In the genomic region with DNA sequence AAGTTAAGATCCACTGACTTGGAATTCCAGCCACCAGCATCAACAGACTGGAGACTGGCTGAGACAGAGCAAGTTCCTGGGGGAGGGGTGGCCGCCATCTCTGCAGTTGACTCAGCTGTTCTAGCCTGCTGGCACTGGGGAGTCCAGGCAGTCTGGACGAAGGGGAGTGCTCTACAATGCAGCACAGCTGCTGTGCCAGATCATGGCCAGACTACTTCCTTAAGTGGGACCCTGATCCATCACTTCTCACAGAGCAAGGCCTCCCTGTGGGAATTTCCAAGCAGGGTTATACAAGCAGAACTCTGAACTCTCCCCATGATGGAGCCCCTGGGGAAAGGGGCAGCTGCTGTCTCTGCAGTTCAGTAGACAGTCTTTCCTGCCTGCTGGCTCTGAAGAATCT, we compare ENCODE assay signal across 11 cellular contexts. TPM values are rescaled to one million over a fixed set of nuclear protein-coding genes. Genes with fewer than 3 reads are reported as not detected.
DNase-seq lines count a peak whose midpoint lies in the region; ATAC-seq and TF ChIP-seq lines count a peak whose summit lies in the region.
"Had no signal": no experiment of that assay in that cellular context is flagged by ENCODE, and none has a peak within 500 bp of the region (broad histone marks: within the 10 kb centered on the region; RNA-seq: fewer than 3 reads in every experiment).

No MANE protein-coding gene starts in this region.

- H3K4me1 ChIP-seq in ectodermal cell (ENCODE audit: control insufficient read depth, insufficient read depth, low read length) (peaks cover 7% of the 10 kb centered on the region), lower lobe of right lung (no peaks in the 10 kb centered on the region)

- H3K4me3 ChIP-seq in AG04450 (ENCODE audit: low read depth, low read length) (no peak overlapping the region), ectodermal cell (ENCODE audit: insufficient read depth, low read depth, low read length) (no peak overlapping the region), lower lobe of right lung (no peak overlapping the region)
- H3K4me3 ChIP-seq: MG63 had no signal

- H3K9me3 ChIP-seq in AG04450 (ENCODE audit: control insufficient read depth, insufficient read depth, low read length) = no peaks in the 10 kb centered on the region; the same call in 1 of the 2 replicates
- no peaks in the 10 kb centered on the region for H3K9me3 ChIP-seq in ectodermal cell (ENCODE audit: control insufficient read depth, low read length)
- peaks cover 9% of the 10 kb centered on the region for H3K9me3 ChIP-seq in lower lobe of right lung

- ATAC-seq in lower lobe of right lung = peak; percentile 64 to 86
- ATAC-seq in GM21360 (IDR thresholded peaks at IDR 0.05; ENCODE audit: unreplicated experiment) = no peak

- in situ Hi-C loops in KBM-7 (cut with MboI; ENCODE audit: low pct_unique_long_range_greater_than_20kb, low sequenced_read_pairs) = no loop called here

- H3K27ac ChIP-seq in AG04450 (ENCODE audit: low read depth, low read length) (peak overlapping the region; percentile 75), ectodermal cell (ENCODE audit: insufficient read depth, low read depth, low read length, poor library complexity, severe bottlenecking) (peak overlapping the region; percentile 57), lower lobe of right lung (no peak overlapping the region)
- H3K27ac ChIP-seq: C4-2B had no signal

- H3K27me3 ChIP-seq in AG04450 (ENCODE audit: control insufficient read depth, insufficient read depth, low read length) = no peaks in the 10 kb centered on the region
- H3K27me3 ChIP-seq in ectodermal cell (ENCODE audit: control insufficient read depth, insufficient read depth, low read length, poor library complexity, severe bottlenecking) = no peaks in the 10 kb centered on the region
- no peaks in the 10 kb centered on the region for H3K27me3 ChIP-seq in lower lobe of right lung (ENCODE audit: low read depth)
- H3K27me3 ChIP-seq: MG63 had no signal

- no peaks in the 10 kb centered on the region for H3K36me3 ChIP-seq in ectodermal cell (ENCODE audit: control insufficient read depth, insufficient read depth, low read length)
- H3K36me3 ChIP-seq in lower lobe of right lung = no peaks in the 10 kb centered on the region

- DNase-seq in AG04450 (ENCODE audit: low read depth, low spot score) (peak; percentile 41), KBM-7 (peak; percentile 39), lower lobe of right lung (peak; percentile 50), NCI-H187 treated with DMSO at 0.1 percent for 48 hours (lab: John Stamatoyannopoulos, UW) (no peak)
- no peak for DNase-seq in activated CD4-positive, alpha-beta T cell treated with anti-CD3 and anti-CD28 coated beads, Interleukin-2, amount 50 U/mL, for 1 hour
- DNase-seq in effector CD8-positive, alpha-beta T cell (lab: John Stamatoyannopoulos, UW) = no peak
- DNase-seq: MG63, OCI-M1 had no signal

- WGBS in ectodermal cell, 2 experiments = 54 to 63% methylated on average over 2 of the region's 2 CpGs

- TF ChIP-seq CTCF in AG04450 (IDR thresholded peaks at IDR 0.05; ENCODE audit: low read depth, low read length) = no peak
- TF ChIP-seq CTCF in lower lobe of right lung (IDR thresholded peaks at IDR 0.05) = no peak

- POLR2A ChIA-PET in AG04450 (lab: Yijun Ruan, JAX) = no interaction called here

- CTCF ChIA-PET in AG04450 (lab: Charles Lee) = interaction anchor here (2.1 kb wide), 1 partner anchor 27 kb away, joined by 8 read pairs; no protein-coding TSS in a partner anchor

- intact Hi-C loops in lower lobe of right lung (cut with DNase I) = no loop called here

RNA-seq across cellular contexts. Expression of a gene that starts 35.2 kb away (rescaled TPM):
- polyA plus RNA-seq in AG04450 (2011; rRNA removed) = 7.7 and 10.7 TPM in 2 replicates
- polyA minus RNA-seq in AG04450 (2011; rRNA and poly(A)+ RNA removed) = 7.5 and 13.3 TPM in 2 replicates
- 9.1 TPM for polyA plus RNA-seq in ectodermal cell (2013, experiment 1 of 4)
- 8.5 TPM for polyA plus RNA-seq in ectodermal cell (2013, experiment 2 of 4)
- polyA plus RNA-seq in ectodermal cell (2013, experiment 3 of 4) = 9.4 TPM
- polyA plus RNA-seq in ectodermal cell (2013, experiment 4 of 4) = 10.1 TPM
- total RNA-seq in lower lobe of right lung = 8.7 TPM

RNA-seq across cellular contexts. Expression of a gene that starts 44.9 kb away (rescaled TPM):
- 0.77 and 1.5 TPM in 2 replicates for polyA plus RNA-seq in AG04450 (2011; rRNA removed)
- polyA minus RNA-seq in AG04450 (2011; rRNA and poly(A)+ RNA removed) = 0.52 and 1.4 TPM in 2 replicates
- polyA plus RNA-seq in ectodermal cell (2013, experiment 1 of 4) = 7.2 TPM
- 10.3 TPM for polyA plus RNA-seq in ectodermal cell (2013, experiment 2 of 4)
- 4.4 TPM for polyA plus RNA-seq in ectodermal cell (2013, experiment 3 of 4)
- polyA plus RNA-seq in ectodermal cell (2013, experiment 4 of 4) = 6.2 TPM
- total RNA-seq in lower lobe of right lung = 5.8 TPM

Comparison
In these comparisons a context has a peak if more than half of its experiments do, and no peak if none do; other contexts are left out.
1. DNase-seq: peak in AG04450 (single experiment), KBM-7 (single experiment) and lower lobe of right lung (single experiment); none in activated CD4-positive, alpha-beta T cell treated with anti-CD3 and anti-CD28 coated beads, Interleukin-2, amount 50 U/mL, for 1 hour (single experiment), effector CD8-positive, alpha-beta T cell (single experiment) and NCI-H187 treated with DMSO at 0.1 percent for 48 hours (single experiment).